15 cellular contexts compared by ENCODE assay signal in genomic region chr9:86975571-86975970, GRCh38.
"Had no signal": no experiment of that assay in that cellular context is flagged by ENCODE, and none has a peak within 500 bp of the region (broad histone marks: within the 10 kb centered on the region; RNA-seq: fewer than 3 reads in every experiment).

No MANE protein-coding gene starts in this region.

- H3K9me3 ChIP-seq: neutrophil had no signal

- H3K36me3 ChIP-seq: neutrophil had no signal

- ATAC-seq: activated T-helper 17 cell treated with anti-CD3 and anti-CD28 coated beads, Interleukin-2, amount 50 U/mL, for 72 hours; naive thymus-derived CD8-positive, alpha-beta T cell had no signal

- H3K27me3 ChIP-seq: neutrophil had no signal

- H3K27ac ChIP-seq: neutrophil had no signal

- DNase-seq: activated CD4-positive, alpha-beta T cell treated with anti-CD3 and anti-CD28 coated beads, Interleukin-2, amount 50 U/mL, for 4 hours; activated CD4-positive, CD25-positive, alpha-beta regulatory T cell treated with anti-CD3 and anti-CD28 coated beads, Interleukin-2, amount 50 U/mL, for 72 hours; activated naive CD4-positive, alpha-beta T cell treated with Interleukin-2 at 50 U/mL for 16 hours; caudate nucleus; effector memory CD4-positive, alpha-beta T cell; naive thymus-derived CD8-positive, alpha-beta T cell; small intestine; stimulated activated CD4-positive, alpha-beta T cell treated with anti-CD3 and anti-CD28 coated beads, Interleukin-4, amount 100 ng/mL, for 4 hours; stimulated activated CD8-positive, alpha-beta memory T cell treated with anti-CD3 and anti-CD28 coated beads, Interleukin-4, amount 100 ng/mL, for 48 hours; stimulated activated naive CD4-positive, alpha-beta T cell treated with Interleukin-2 at 50 U/mL for 16 hours; substantia nigra; T-helper 1 cell; trophoblast cell had no signal
